8 cellular contexts compared by ENCODE assay signal in the genomic region with DNA sequence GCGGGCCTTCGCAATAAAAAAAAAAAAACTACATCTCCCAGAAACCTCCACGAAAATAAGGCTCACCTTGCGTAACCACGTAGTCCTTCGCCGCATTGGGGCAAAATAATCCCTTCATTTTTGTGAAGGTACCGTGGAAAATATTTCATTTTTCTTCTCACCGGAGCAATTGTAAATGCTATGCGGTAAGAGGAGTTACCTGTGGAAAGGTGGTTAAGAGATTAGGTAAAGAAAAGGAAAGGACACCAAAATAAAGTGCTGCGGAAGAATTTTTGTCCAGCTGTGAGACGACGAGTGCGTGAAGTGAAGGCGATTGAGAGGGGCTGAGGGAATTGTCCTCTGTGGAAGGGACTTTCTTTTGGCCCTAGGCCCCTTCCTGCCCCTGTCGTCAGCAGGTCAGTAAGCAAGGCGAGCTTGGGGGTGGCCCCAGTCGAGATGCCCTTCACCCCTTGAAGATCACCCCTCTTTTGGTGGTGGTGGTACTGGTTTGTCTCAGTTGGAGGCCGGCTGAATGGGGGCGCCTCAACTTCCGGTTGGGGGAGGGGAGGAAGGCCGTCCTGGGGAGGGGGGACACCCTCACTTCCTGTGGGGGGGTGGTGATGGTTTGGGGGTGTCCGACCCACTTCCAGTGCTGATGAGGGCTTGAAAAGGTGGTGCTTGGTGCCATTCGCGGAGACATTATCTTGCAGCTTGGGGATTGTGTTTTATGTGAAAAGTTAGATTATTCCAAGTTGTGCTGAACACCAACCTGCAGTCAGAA. TPM values are rescaled to one million over a fixed set of nuclear protein-coding genes. Genes with fewer than 3 reads are reported as not detected.
DNase-seq lines count a peak whose midpoint lies in the region; ATAC-seq and TF ChIP-seq lines count a peak whose summit lies in the region.

TSS of gene HMG20A (plus strand) at position 279 of the 760 bp plus-strand sequence. CDS start 37,520 bp downstream, outside the sequence.

- TF ChIP-seq CTCF in neural cell (IDR thresholded peaks at IDR 0.05; ENCODE audit: poor library complexity, severe bottlenecking), result no peak

- DNase-seq in DMS79 (lab: John Stamatoyannopoulos, UW) (peak; percentile 10), Karpas-422 (peak; percentile 88), SHP77 (lab: John Stamatoyannopoulos, UW) (peak; percentile 75 to 82), fibroblast of the conjunctiva (ENCODE audit: low read depth) (peak; percentile 56), stromal cell of bone marrow (ENCODE audit: low read depth) (peak; percentile 70)
- DNase-seq in activated effector memory CD4-positive, alpha-beta T cell treated with Interleukin-2 at 50 U/mL for 16 hours, result peak; percentile 41

- H3K36me3 ChIP-seq in Karpas-422 (ENCODE audit: insufficient read depth, low read length) (no peaks in the 10 kb centered on the region), neural cell (ENCODE audit: insufficient read depth, low read length) (no peaks in the 10 kb centered on the region)

- H3K9ac ChIP-seq in Karpas-422 (ENCODE audit: low read length) (peak within 1 kb of the TSS; percentile 81), neural cell (ENCODE audit: low read length) (peak within 1 kb of the TSS; percentile 89)

- H3K79me2 ChIP-seq in Karpas-422 (ENCODE audit: low read length) (peaks cover 11% of the 10 kb centered on the region), neural cell (replicated peaks; ENCODE audit: insufficient read depth, low read length) (peaks cover 62% of the 10 kb centered on the region)

- H3K9me2 ChIP-seq in Karpas-422 (replicated peaks; ENCODE audit: insufficient read depth, low read length) (no peaks in the 10 kb centered on the region), neural cell (ENCODE audit: insufficient read depth, low read length) (no peaks in the 10 kb centered on the region)

- TF ChIP-seq EP300 in neural cell (conservative IDR thresholded peaks at IDR 0.05; ENCODE audit: poor library complexity, severe bottlenecking), result no peak

- H3F3A ChIP-seq in neural cell (ENCODE audit: insufficient read depth, low read length, poor library complexity, severe bottlenecking), result peaks cover 5% of the 10 kb centered on the region

- H3K4me3 ChIP-seq in Karpas-422 (ENCODE audit: low read length) (peak within 1 kb of the TSS; percentile 80), neural cell (ENCODE audit: low read length) (peak within 1 kb of the TSS; percentile 88)

- H3K9me3 ChIP-seq in Karpas-422 (ENCODE audit: low read length) (no peaks in the 10 kb centered on the region), neural cell (ENCODE audit: low read length) (no peaks in the 10 kb centered on the region)

- H3K27me3 ChIP-seq in Karpas-422 (ENCODE audit: low read length) (no peaks in the 10 kb centered on the region), neural cell (ENCODE audit: insufficient read depth, low read depth, low read length) (no peaks in the 10 kb centered on the region)

- no peak for TF ChIP-seq RAD21 in neural cell (conservative IDR thresholded peaks at IDR 0.05)

- ATAC-seq in GM21786 (IDR thresholded peaks at IDR 0.05; ENCODE audit: unreplicated experiment), result peak; percentile 27

- peaks cover 16% of the 10 kb centered on the region for H3K4me1 ChIP-seq in Karpas-422 (ENCODE audit: low read length)

- peak within 1 kb of the TSS; percentile 94 for H3K4me2 ChIP-seq in Karpas-422 (ENCODE audit: low read depth, low read length, poor library complexity, severe bottlenecking)
- H3K4me2 ChIP-seq in neural cell (ENCODE audit: low read length), result peak within 1 kb of the TSS; percentile 90

- H2AFZ ChIP-seq in Karpas-422 (ENCODE audit: low read length) (peak within 1 kb of the TSS; percentile 90), neural cell (ENCODE audit: low read depth, low read length) (peak within 1 kb of the TSS; percentile 86)

- H4K20me1 ChIP-seq in Karpas-422 (ENCODE audit: insufficient read depth, low read depth, low read length) (peaks cover 25% of the 10 kb centered on the region), neural cell (ENCODE audit: insufficient read depth) (no peaks in the 10 kb centered on the region)

- H3K27ac ChIP-seq in Karpas-422 (ENCODE audit: low read length) (peak within 1 kb of the TSS; percentile 70), neural cell (ENCODE audit: low read length) (peak within 1 kb of the TSS; percentile 96)

TF ChIP-seq in neural cell, 6 proteins besides CTCF, POLR2A, EP300 and RAD21:
- TF ChIP-seq POLR2AphosphoS5 (IDR thresholded peaks at IDR 0.05) (peak; percentile 89), TAF1 (IDR thresholded peaks at IDR 0.05; ENCODE audit: low read depth) (peak; percentile 60), SMC3 (conservative IDR thresholded peaks at IDR 0.05; ENCODE audit: poor library complexity) (peak; percentile 49), REST (IDR thresholded peaks at IDR 0.05; ENCODE audit: borderline replicate concordance) (peak; percentile 87), EZH2 (IDR thresholded peaks at IDR 0.05; ENCODE audit: borderline replicate concordance, insufficient read depth, low read length, poor library complexity, severe bottlenecking) (no peak), MXI1 (conservative IDR thresholded peaks at IDR 0.05; ENCODE audit: poor library complexity, severe bottlenecking) (no peak)

RNA-seq across cellular contexts. Expression of gene HMG20A, which starts in this region (rescaled TPM):
- 21.4 and 26.2 TPM in 2 replicates for total RNA-seq in Karpas-422 (2014; rRNA removed; shearing (Covaris generic); ENCODE audit: low replicate concordance)
- polyA plus RNA-seq in neural cell, result 52.2 and 52.4 TPM in 2 replicates
- polyA minus RNA-seq in neural cell, result 102 and 104 TPM in 2 replicates

Comparison
In these comparisons a context has a peak if more than half of its experiments do, and no peak if none do; other contexts are left out.
1. Peak in every context shown above with its lines: DNase-seq, ATAC-seq, H3K4me3 ChIP-seq and H3K27ac ChIP-seq.
2. DNase-seq: peak in every context shown above with its lines; median percentile 88 in Karpas-422; 78 in SHP77; 70 in stromal cell of bone marrow; 56 in fibroblast of the conjunctiva; 41 in activated effector memory CD4-positive, alpha-beta T cell treated with Interleukin-2 at 50 U/mL for 16 hours; 10 in DMS79.